8 cellular contexts compared by ENCODE assay signal in genomic region chr3:46692566-46692983, GRCh38. TPM values are rescaled to one million over a fixed set of nuclear protein-coding genes. Genes with fewer than 3 reads are reported as not detected.
DNase-seq lines count a peak whose midpoint lies in the region; ATAC-seq and TF ChIP-seq lines count a peak whose summit lies in the region.

No MANE protein-coding gene starts in this region.

- POLR2A ChIA-PET in PC-9 (lab: Charles Lee; ENCODE audit: unreplicated experiment), result interaction anchor here (0.5 kb wide), 1 partner anchor 255 kb away, joined by 4 read pairs; no protein-coding TSS in a partner anchor

- no peak for ATAC-seq in HG03520 (IDR thresholded peaks at IDR 0.05; ENCODE audit: unreplicated experiment)
- ATAC-seq in HG03354 (IDR thresholded peaks at IDR 0.05; ENCODE audit: poor library complexity, severe bottlenecking, unreplicated experiment), result no peak

- DNase-seq in Daoy (ENCODE audit: low read depth) (peak; percentile 43), PC-9 (peak; percentile 97 to 98), foreskin fibroblast (no peak), progenitor cell of endocrine pancreas (ENCODE audit: low spot score, unreplicated experiment) (peak; percentile 36), NAMALWA (ENCODE audit: low spot score) (no peak), testis (no peak)

- no peaks in the 10 kb centered on the region; the same call in 1 of the 2 replicates for H4K20me1 ChIP-seq in PC-9 (ENCODE audit: insufficient read depth)

- peak overlapping the region; percentile 25 for H3K27ac Mint-ChIP-seq in progenitor cell of endocrine pancreas

- H3K79me2 ChIP-seq in PC-9 (ENCODE audit: low read depth), result peaks cover 18% of the 10 kb centered on the region

- CTCF ChIA-PET in PC-9 (lab: Charles Lee), result interaction anchor here (0.6 kb wide), 1 partner anchor 132 kb away, joined by 15 read pairs; no protein-coding TSS in a partner anchor

- H3K9me3 ChIP-seq in PC-9 (ENCODE audit: insufficient read depth, low read depth), result no peaks in the 10 kb centered on the region
- no peaks in the 10 kb centered on the region for H3K9me3 ChIP-seq in testis

- peaks cover 21% of the 10 kb centered on the region for H3K4me1 ChIP-seq in PC-9 (replicated peaks; ENCODE audit: insufficient read depth)
- peaks cover 41% of the 10 kb centered on the region for H3K4me1 ChIP-seq in testis

- H3K36me3 ChIP-seq in PC-9 (ENCODE audit: low read depth) (no peaks in the 10 kb centered on the region), testis (ENCODE audit: low read depth, missing control alignments) (no peaks in the 10 kb centered on the region)

- H3F3A ChIP-seq in PC-9 (ENCODE audit: insufficient read depth, low read depth), result peaks cover 17% of the 10 kb centered on the region; the same call in 1 of the 2 replicates

- H3K4me3 Mint-ChIP-seq in progenitor cell of endocrine pancreas (ENCODE audit: low read depth), result peak overlapping the region; percentile 72

- TF ChIP-seq CTCF in PC-9 (conservative IDR thresholded peaks at IDR 0.05), result no peak
- TF ChIP-seq CTCF in foreskin fibroblast (IDR thresholded peaks at IDR 0.05; ENCODE audit: low read depth, low read length), result no peak
- no peak for TF ChIP-seq CTCF in progenitor cell of endocrine pancreas (IDR thresholded peaks at IDR 0.05; ENCODE audit: unreplicated experiment)
- TF ChIP-seq CTCF in testis (IDR thresholded peaks at IDR 0.05), result no peak

- peak overlapping the region; percentile 99 for H3K4me2 ChIP-seq in PC-9

- intact Hi-C loops in PC-9 (cut with micrococcal nuclease; ENCODE audit: unreplicated experiment), result loop anchor here (2.0 to 10.0 kb wide), 4 partner anchors 136 to 822 kb away; partner anchors contain the start of genes CCDC12 and ELP6
- intact Hi-C loops in testis (cut with DNase I; ENCODE audit: low total_unique reads), result no loop called here

- peak overlapping the region; percentile 98 for H3K27ac ChIP-seq in PC-9
- no peak overlapping the region for H3K27ac ChIP-seq in testis

- H3K4me3 ChIP-seq in PC-9 (peak overlapping the region; percentile 92), foreskin fibroblast (ENCODE audit: low read depth in 1 of 2, low read length in 2 of 2) (peak overlapping the region; percentile 59 to 67), testis (peak overlapping the region in 1 of 2 donors; percentile 68)

- H3K27me3 Mint-ChIP-seq in progenitor cell of endocrine pancreas, result peaks cover 29% of the 10 kb centered on the region

- peak overlapping the region; percentile 68 for H2AFZ ChIP-seq in PC-9

- H3K9me2 ChIP-seq in PC-9 (ENCODE audit: insufficient read depth), result no peaks in the 10 kb centered on the region

- peaks cover 5% of the 10 kb centered on the region for H3K4me1 Mint-ChIP-seq in progenitor cell of endocrine pancreas (ENCODE audit: low read depth)

- H3K27me3 ChIP-seq in PC-9 (ENCODE audit: insufficient read depth, low read depth) (no peaks in the 10 kb centered on the region), testis (no peaks in the 10 kb centered on the region)

- no peaks in the 10 kb centered on the region for H3K9me3 Mint-ChIP-seq in progenitor cell of endocrine pancreas (ENCODE audit: low read depth)

- no peaks in the 10 kb centered on the region for H3K36me3 Mint-ChIP-seq in progenitor cell of endocrine pancreas (ENCODE audit: insufficient read depth)

- TF ChIP-seq POLR2A in testis (IDR thresholded peaks at IDR 0.05), result no peak

- BruUV-seq in PC-9 (replicated peaks; lab: Mats Ljungman, UMichigan), result no TSS peak

- 61 to 73% methylated on average over 4 to 10 of the region's 10 CpGs for WGBS in testis, 2 donors

RNA-seq across cellular contexts. Expression of gene ALS2CL, which starts 0.9 kb away (rescaled TPM):
- total RNA-seq in Daoy (2014; rRNA removed; shearing (Covaris generic)), result 0.74 and 0.86 TPM in 2 replicates
- total RNA-seq in PC-9 (2021) (67.5 and 71.6 TPM in 2 replicates), progenitor cell of endocrine pancreas (3.5 and 3.7 TPM in 2 replicates), testis (10 to 100 TPM in 1 of 2 donors, 1 to 10 TPM in 1; 5.4 to 11.2 TPM)
- 4.4 TPM for polyA plus RNA-seq in testis (ENCODE audit: insufficient read depth, low read depth, low replicate concordance)

RNA-seq across cellular contexts. Expression of gene TMIE, which starts 8.6 kb away (rescaled TPM):
- not detected in 2 replicates for total RNA-seq in Daoy (2014; rRNA removed; shearing (Covaris generic))
- 6.0 and 6.5 TPM in 2 replicates for total RNA-seq in PC-9 (2021)
- total RNA-seq in progenitor cell of endocrine pancreas, result 0.50 and 0.53 TPM in 2 replicates
- 1 to 10 TPM; 1.5 to 2.3 TPM for total RNA-seq in testis
- polyA plus RNA-seq in testis (ENCODE audit: insufficient read depth, low read depth, low replicate concordance), result 1.8 TPM

RNA-seq across cellular contexts. Expression of gene PRSS50, which starts 25.1 kb away (rescaled TPM):
- not detected in 2 replicates for total RNA-seq in Daoy (2014; rRNA removed; shearing (Covaris generic))
- total RNA-seq in PC-9 (2021) (0.48 and 0.50 TPM in 2 replicates), progenitor cell of endocrine pancreas (1.9 TPM in 2 replicates), testis (1 to 10 TPM; 3.8 to 6.2 TPM)
- polyA plus RNA-seq in testis (ENCODE audit: insufficient read depth, low read depth, low replicate concordance), result 0.92 TPM

Comparison
In these comparisons a context has a peak if more than half of its experiments do, and no peak if none do; other contexts are left out.
1. DNase-seq: peak in Daoy (single experiment), PC-9 (2 of 2) and progenitor cell of endocrine pancreas (single experiment); none in foreskin fibroblast (0 of 2), NAMALWA (single experiment) and testis (single experiment).